Comparison of ENCODE assay signal across 18 cellular contexts in genomic region chr3:32616267-32616962, GRCh38.
"Had no signal": no experiment of that assay in that cellular context is flagged by ENCODE, and none has a peak within 500 bp of the region (broad histone marks: within the 10 kb centered on the region; RNA-seq: fewer than 3 reads in every experiment).

No MANE protein-coding gene starts in this region.

- DNase-seq: cerebellar nuclear complex; foreskin fibroblast; left colon; mucosa of descending colon; naive thymus-derived CD8-positive, alpha-beta T cell; spleen; stimulated activated CD4-positive, alpha-beta T cell treated with anti-CD3 and anti-CD28 coated beads, Interleukin-15, amount 100 ng/mL, for 24 hours; stimulated activated CD4-positive, alpha-beta T cell treated with anti-CD3 and anti-CD28 coated beads, Interleukin-1b, Interleukin-23, amount 100 ng/mL, for 48 hours; stimulated activated CD4-positive, alpha-beta T cell treated with anti-CD3 and anti-CD28 coated beads, Interleukin-4, amount 100 ng/mL, for 4 hours; stimulated activated naive CD4-positive, alpha-beta T cell; stomach; thyroid gland had no signal

- H3K9me3 ChIP-seq: neutrophil, thyroid gland had no signal

- FAIRE-seq: endothelial cell of umbilical vein, urothelium cell line had no signal

- H2AFZ ChIP-seq: hepatocyte had no signal

- H3K79me2 ChIP-seq: hepatocyte had no signal

- H3K4me2 ChIP-seq: hepatocyte had no signal

- H3K27ac ChIP-seq: esophagus muscularis mucosa, hepatocyte, neutrophil, spleen, stomach, thyroid gland had no signal

- H3K36me3 ChIP-seq: esophagus muscularis mucosa, neutrophil, spleen, stomach, thyroid gland had no signal

- ATAC-seq: left colon; mucosa of descending colon; naive thymus-derived CD8-positive, alpha-beta T cell; sciatic nerve had no signal

- H3K4me1 ChIP-seq: esophagus muscularis mucosa, spleen, stomach had no signal

- H3K27me3 ChIP-seq: esophagus muscularis mucosa, hepatocyte, neutrophil, spleen, thyroid gland had no signal

- H3K4me3 ChIP-seq: esophagus muscularis mucosa, hepatocyte, mucosa of descending colon, spleen, stomach, thyroid gland had no signal
